ENCODE assay signal across 2 cellular contexts in genomic region chrX:70421618-70422017, GRCh38.
TF ChIP-seq lines count a peak whose summit lies in the region.

No MANE protein-coding gene starts in this region.

TF ChIP-seq in endothelial cell of umbilical vein, 7 proteins besides CTCF, POLR2A, EP300 and RAD21:
- TF ChIP-seq EZH2 (IDR thresholded peaks at IDR 0.05; ENCODE audit: borderline replicate concordance, low read depth, low read length, severe bottlenecking): no peak
- TF ChIP-seq JUN (IDR thresholded peaks at IDR 0.05; ENCODE audit: borderline replicate concordance, insufficient read depth, insufficient read length, low read depth): no peak
- TF ChIP-seq MAX (IDR thresholded peaks at IDR 0.05; ENCODE audit: insufficient read depth, insufficient read length): no peak
- no peak for TF ChIP-seq GATA2 (IDR thresholded peaks at IDR 0.05; ENCODE audit: insufficient read depth, insufficient read length, low read depth, low read length)
- TF ChIP-seq POLR2AphosphoS5 (IDR thresholded peaks at IDR 0.05; ENCODE audit: insufficient read depth, low read depth, low read length): no peak
- no peak for TF ChIP-seq FOS (IDR thresholded peaks at IDR 0.05; ENCODE audit: borderline replicate concordance, insufficient read depth, low read length)
- no peak for TF ChIP-seq MYC (IDR thresholded peaks at IDR 0.05; ENCODE audit: low read depth, low read length)

TF ChIP-seq in SK-N-SH, 30 proteins besides CTCF, POLR2A, EP300 and RAD21:
- TF ChIP-seq YY1 (IDR thresholded peaks at IDR 0.05; ENCODE audit: low read depth): no peak
- TF ChIP-seq JUND (IDR thresholded peaks at IDR 0.05): no peak
- TF ChIP-seq, protein P1, sequence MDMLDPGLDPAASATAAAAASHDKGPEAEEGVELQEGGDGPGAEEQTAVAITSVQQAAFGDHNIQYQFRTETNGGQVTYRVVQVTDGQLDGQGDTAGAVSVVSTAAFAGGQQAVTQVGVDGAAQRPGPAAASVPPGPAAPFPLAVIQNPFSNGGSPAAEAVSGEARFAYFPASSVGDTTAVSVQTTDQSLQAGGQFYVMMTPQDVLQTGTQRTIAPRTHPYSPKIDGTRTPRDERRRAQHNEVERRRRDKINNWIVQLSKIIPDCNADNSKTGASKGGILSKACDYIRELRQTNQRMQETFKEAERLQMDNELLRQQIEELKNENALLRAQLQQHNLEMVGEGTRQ (IDR thresholded peaks at IDR 0.05; ENCODE audit: borderline replicate concordance, low read depth, low read length): no peak
- TF ChIP-seq GATA2 (CRISPR knock-in tag; IDR thresholded peaks at IDR 0.05): no peak
- no peak for TF ChIP-seq CHD2 (IDR thresholded peaks at IDR 0.05; ENCODE audit: low read length, partially characterized antibody)
